1 cellular context compared by ENCODE assay signal in the genomic region with DNA sequence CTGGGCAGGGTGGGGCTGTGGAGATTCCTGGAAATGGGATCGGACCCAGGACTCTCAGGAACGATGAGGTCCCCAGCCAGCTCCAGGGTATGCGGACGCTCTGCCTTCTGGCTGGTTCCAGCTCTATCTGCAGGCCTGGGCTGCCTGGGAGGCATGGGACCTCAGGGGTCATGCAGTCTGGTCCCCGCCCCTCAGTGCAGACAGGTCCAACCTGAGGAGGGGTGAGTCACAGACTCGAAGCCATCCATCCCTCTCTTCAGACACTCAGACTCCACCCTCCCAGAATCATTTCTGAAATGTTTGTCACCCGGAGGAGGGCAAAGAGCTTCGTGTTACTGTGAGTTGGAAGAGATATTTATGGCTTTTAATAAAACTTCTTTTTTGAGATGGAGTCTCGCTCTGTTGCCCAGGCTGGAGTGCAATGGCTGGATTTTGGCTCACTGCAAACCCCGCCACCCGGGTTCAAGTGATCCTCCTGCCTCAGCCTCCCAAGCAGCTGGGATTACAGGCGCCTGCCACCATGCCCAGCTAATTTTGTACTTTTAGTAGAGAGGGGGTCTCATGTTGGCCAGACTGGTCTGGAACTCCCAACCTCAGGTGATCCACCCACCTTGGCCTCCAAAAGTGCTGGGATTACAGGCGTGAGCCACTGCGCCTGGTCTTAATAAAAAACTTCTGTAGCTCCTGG.
TF ChIP-seq lines count a peak whose summit lies in the region.

No MANE protein-coding gene starts in this region.

TF ChIP-seq in HepG2, 621 proteins besides CTCF, POLR2A, EP300 and RAD21 (continued from another document):
- TF ChIP-seq ZFY (CRISPR knock-in tag; IDR thresholded peaks at IDR 0.05) (0 out of 2 replicates have a peak, but pooled peaks have one; percentile 30), PATZ1 (CRISPR knock-in tag; IDR thresholded peaks at IDR 0.05) (0 out of 2 replicates have a peak, but pooled peaks have one; percentile 13), GATAD2A (CRISPR knock-in tag; IDR thresholded peaks at IDR 0.05) (peak; percentile 17; the same call in 1 of the 2 replicates), JARID2 (CRISPR knock-in tag; IDR thresholded peaks at IDR 0.05; ENCODE audit: insufficient replicate concordance) (no peak)
